Comparison of ENCODE assay signal across 15 cellular contexts in the genomic region with DNA sequence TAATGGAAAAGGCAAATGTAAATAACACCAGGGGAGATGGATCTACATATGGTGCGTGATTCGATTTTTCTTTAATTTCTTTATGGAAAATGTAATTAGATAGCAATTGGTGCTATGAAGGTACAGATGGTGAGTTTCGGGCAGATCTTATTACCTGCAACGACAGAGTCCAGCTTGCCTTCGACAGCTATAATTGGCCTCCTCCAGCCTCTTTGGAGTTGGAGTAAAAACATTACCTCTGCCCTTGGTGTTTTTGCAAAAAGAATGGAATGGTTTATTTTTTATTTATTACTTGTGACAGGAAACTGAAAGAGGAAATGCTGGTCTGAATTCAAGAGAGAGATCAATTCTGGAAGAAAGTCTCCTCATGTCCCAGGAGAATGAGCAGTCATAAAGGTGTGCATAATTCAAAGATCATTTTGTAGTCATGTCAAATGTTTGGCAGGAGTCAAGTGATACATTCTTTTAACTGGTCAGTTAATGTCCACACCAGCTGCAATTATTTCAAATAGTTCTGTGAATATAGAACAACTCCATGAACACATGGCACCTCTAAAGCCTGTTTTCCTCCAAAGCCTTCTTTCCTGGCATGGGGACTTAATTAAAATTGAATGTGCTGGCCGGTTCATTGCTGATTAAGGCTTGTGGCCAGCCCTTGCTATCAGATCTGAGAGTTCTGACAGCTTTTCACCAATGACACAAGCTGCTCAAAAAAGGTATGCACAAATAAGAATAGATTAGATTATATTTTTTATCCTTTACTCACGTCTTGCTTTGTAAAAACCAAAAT. TPM values are rescaled to one million over a fixed set of nuclear protein-coding genes. Genes with fewer than 3 reads are reported as not detected.
DNase-seq lines count a peak whose midpoint lies in the region; ATAC-seq lines count a peak whose summit lies in the region.
"Had no signal": no experiment of that assay in that cellular context is flagged by ENCODE, and none has a peak within 500 bp of the region (broad histone marks: within the 10 kb centered on the region; RNA-seq: fewer than 3 reads in every experiment).

No MANE protein-coding gene starts in this region.

- DNase-seq in G401 (ENCODE audit: low spot score) = peak; percentile 87
- peak; percentile 2 for DNase-seq in NCI-H146 (lab: John Stamatoyannopoulos, UW)
- peak; percentile 86 for DNase-seq in NCI-H69 (lab: John Stamatoyannopoulos, UW)
- peak; percentile 8 for DNase-seq in cerebellum (ENCODE audit: low spot score)
- DNase-seq in stimulated activated CD4-positive, alpha-beta T cell treated with anti-CD3 and anti-CD28 coated beads, Interleukin-4, amount 100 ng/mL, for 24 hours = no peak
- no peak for DNase-seq in amygdala (lab: John Stamatoyannopoulos, UW)
- DNase-seq: CD8-positive, alpha-beta T cell; COR-L47; DMS53; HCEC 1CT; HFFc6 had no signal

- in situ Hi-C loops in G401 (cut with HindIII; ENCODE audit: low sequenced_read_pairs) = no loop called here

- ATAC-seq in HG02678 (IDR thresholded peaks at IDR 0.05; ENCODE audit: unreplicated experiment) = no peak
- ATAC-seq: A549; CD8-positive, alpha-beta T cell; HepG2 had no signal

RNA-seq across cellular contexts. Expression of gene KCNH7, which starts 46.9 kb away (rescaled TPM):
- total RNA-seq in G401 (2014; rRNA removed; shearing (Covaris generic)) = 0.07 TPM in 1 of 2 replicates, not detected in the other
- 46.8 TPM for total RNA-seq in cerebellum
- total RNA-seq: CD8-positive, alpha-beta T cell; H4; HepG2; HFFc6 had no signal

Comparison
In these comparisons a context has a peak if more than half of its experiments do, and no peak if none do; other contexts are left out.
1. DNase-seq: peak in G401 (single experiment), NCI-H146 (single experiment), NCI-H69 (single experiment) and cerebellum (single experiment); none in stimulated activated CD4-positive, alpha-beta T cell treated with anti-CD3 and anti-CD28 coated beads, Interleukin-4, amount 100 ng/mL, for 24 hours (single experiment) and amygdala (0 of 56).
2. RNA of gene KCNH7, which starts 46.9 kb away (total RNA-seq): 46.8 TPM in cerebellum (single experiment); 0.07 TPM in G401; every median in the first group is over 10 times any median in the second.